ENCODE assay signal across 16 cellular contexts in genomic region chr7:25777969-25778767, GRCh38.
A peak's percentile ranks its signal among the peaks of the same experiment; 100 is the strongest.
DNase-seq lines count a peak whose midpoint lies in the region; ATAC-seq, FAIRE-seq and TF ChIP-seq lines count a peak whose summit lies in the region.
"Had no signal": no experiment of that assay in that cellular context is flagged by ENCODE, and none has a peak within 500 bp of the region (broad histone marks: within the 10 kb centered on the region; RNA-seq: fewer than 3 reads in every experiment).

No MANE protein-coding gene starts in this region.

- no peaks in the 10 kb centered on the region; the same call in 1 of the 2 replicates for H3K9me3 ChIP-seq in BE2C
- H3K9me3 ChIP-seq: A549, heart right ventricle had no signal

- DNase-seq in BE2C (peak; percentile 15), NCI-H1092 treated with DMSO at 0.1 percent for 48 hours (lab: John Stamatoyannopoulos, UW) (peak; percentile 100), NCI-H2196 (lab: John Stamatoyannopoulos, UW; ENCODE audit: unreplicated experiment) (peak; percentile 70), cerebellum (ENCODE audit: low spot score) (peak; percentile 10), NCI-H1694 (lab: John Stamatoyannopoulos, UW) (no peak), islet precursor cell (no peak), GM12892 (ENCODE audit: insufficient read length) (no peak)
- DNase-seq: activated CD4-positive, alpha-beta T cell treated with anti-CD3 and anti-CD28 coated beads for 4 hours; activated naive CD4-positive, alpha-beta T cell treated with anti-CD3 and anti-CD28 coated beads, Interleukin-2, amount 50 U/mL, for 16 hours; activated T-cell treated with anti-CD3 and anti-CD28 coated beads for 4 hours; CD8-positive, alpha-beta T cell; heart right ventricle; stimulated activated CD4-positive, alpha-beta T cell treated with anti-CD3 and anti-CD28 coated beads, Interleukin-15, amount 100 ng/mL, for 24 hours had no signal

- FAIRE-seq in GM12892 (lab: Jason Lieb, UNC): no peak
- FAIRE-seq: A549 had no signal

- no peaks in the 10 kb centered on the region for H3K36me3 ChIP-seq in BE2C
- H3K36me3 ChIP-seq: heart right ventricle had no signal

- no peak overlapping the region for H3K4me3 ChIP-seq in BE2C (ENCODE audit: low read depth, low read length)
- H3K4me3 ChIP-seq: A549, heart right ventricle had no signal

- H3K4me1 ChIP-seq in BE2C: peaks cover 7% of the 10 kb centered on the region
- H3K4me1 ChIP-seq: A549 had no signal

- no peak for TF ChIP-seq POLR2A in GM12892 (IDR thresholded peaks at IDR 0.05; ENCODE audit: low read depth, low read length)

- TF ChIP-seq CTCF in BE2C (IDR thresholded peaks at IDR 0.05; ENCODE audit: low read depth, low read length): no peak

- H3K27me3 ChIP-seq in BE2C: no peaks in the 10 kb centered on the region
- H3K27me3 ChIP-seq: heart right ventricle had no signal

- no peak for ATAC-seq in GM18498 (IDR thresholded peaks at IDR 0.05; ENCODE audit: unreplicated experiment)
- ATAC-seq: A549; CD8-positive, alpha-beta T cell; esophagus mucosa had no signal

Comparison
In these comparisons a context has a peak if more than half of its experiments do, and no peak if none do; other contexts are left out.
1. DNase-seq: peak in BE2C (single experiment), NCI-H1092 treated with DMSO at 0.1 percent for 48 hours (single experiment), NCI-H2196 (single experiment) and cerebellum (single experiment); none in NCI-H1694 (single experiment), islet precursor cell (single experiment) and GM12892 (single experiment).